1 cellular context compared by ENCODE assay signal in the genomic region with DNA sequence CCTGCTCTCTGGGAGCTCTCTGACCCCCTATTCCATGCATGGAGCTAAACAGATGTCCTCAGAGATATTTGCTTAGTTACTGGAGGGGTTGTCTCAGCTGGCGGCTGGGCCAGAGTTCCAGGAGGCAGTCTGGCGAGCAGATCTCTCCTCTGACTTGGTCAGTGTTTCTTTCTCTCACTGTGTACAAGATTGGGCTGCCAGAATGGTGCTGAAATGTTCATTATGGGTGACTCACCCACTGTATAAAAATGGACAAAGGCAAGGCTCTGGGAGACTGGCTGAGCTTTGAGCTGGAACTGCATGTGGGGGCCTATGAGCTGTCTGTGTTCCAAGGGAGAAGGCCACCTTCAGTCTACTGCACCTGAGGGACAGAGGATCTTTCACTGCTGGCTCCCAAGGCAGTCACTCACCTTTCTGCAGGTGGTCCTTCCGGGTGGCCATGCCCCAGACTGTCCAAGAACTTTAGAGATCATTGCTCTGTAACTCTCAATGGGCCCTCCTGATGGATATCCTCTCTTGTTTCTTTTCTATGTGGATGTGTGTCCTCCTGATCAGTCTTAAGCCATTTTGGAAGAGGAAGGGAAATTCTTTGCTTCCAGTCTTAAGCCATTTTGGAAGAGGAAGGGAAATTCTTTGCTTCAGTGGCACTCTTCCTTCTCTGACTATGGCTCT.
TF ChIP-seq lines count a peak whose summit lies in the region.

No MANE protein-coding gene starts in this region.

TF ChIP-seq in IMR-90, 13 proteins besides CTCF, POLR2A, EP300 and RAD21:
- no peak for TF ChIP-seq MXI1 (IDR thresholded peaks at IDR 0.05; ENCODE audit: borderline replicate concordance, low read depth, low read length)
- TF ChIP-seq MAFK (IDR thresholded peaks at IDR 0.05; ENCODE audit: low read depth, low read length), result no peak
- TF ChIP-seq SMC3 (IDR thresholded peaks at IDR 0.05; ENCODE audit: low read depth, low read length), result no peak
- TF ChIP-seq CHD1 (IDR thresholded peaks at IDR 0.05; ENCODE audit: low read depth, low read length), result no peak
- no peak for TF ChIP-seq BHLHE40 (IDR thresholded peaks at IDR 0.05; ENCODE audit: low read depth, low read length)
- no peak for TF ChIP-seq RFX5 (IDR thresholded peaks at IDR 0.05; ENCODE audit: low read depth, low read length)
- TF ChIP-seq NFE2L2 (IDR thresholded peaks at IDR 0.05; ENCODE audit: low read depth, low read length), result no peak
- TF ChIP-seq FOS (IDR thresholded peaks at IDR 0.05; ENCODE audit: low read depth, low read length), result no peak
- TF ChIP-seq, protein P1, sequence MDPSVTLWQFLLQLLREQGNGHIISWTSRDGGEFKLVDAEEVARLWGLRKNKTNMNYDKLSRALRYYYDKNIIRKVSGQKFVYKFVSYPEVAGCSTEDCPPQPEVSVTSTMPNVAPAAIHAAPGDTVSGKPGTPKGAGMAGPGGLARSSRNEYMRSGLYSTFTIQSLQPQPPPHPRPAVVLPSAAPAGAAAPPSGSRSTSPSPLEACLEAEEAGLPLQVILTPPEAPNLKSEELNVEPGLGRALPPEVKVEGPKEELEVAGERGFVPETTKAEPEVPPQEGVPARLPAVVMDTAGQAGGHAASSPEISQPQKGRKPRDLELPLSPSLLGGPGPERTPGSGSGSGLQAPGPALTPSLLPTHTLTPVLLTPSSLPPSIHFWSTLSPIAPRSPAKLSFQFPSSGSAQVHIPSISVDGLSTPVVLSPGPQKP (IDR thresholded peaks at IDR 0.05; ENCODE audit: borderline replicate concordance, low read depth, low read length), result no peak
- TF ChIP-seq RCOR1 (IDR thresholded peaks at IDR 0.05; ENCODE audit: insufficient replicate concordance, low read length), result no peak
- TF ChIP-seq, protein P2, sequence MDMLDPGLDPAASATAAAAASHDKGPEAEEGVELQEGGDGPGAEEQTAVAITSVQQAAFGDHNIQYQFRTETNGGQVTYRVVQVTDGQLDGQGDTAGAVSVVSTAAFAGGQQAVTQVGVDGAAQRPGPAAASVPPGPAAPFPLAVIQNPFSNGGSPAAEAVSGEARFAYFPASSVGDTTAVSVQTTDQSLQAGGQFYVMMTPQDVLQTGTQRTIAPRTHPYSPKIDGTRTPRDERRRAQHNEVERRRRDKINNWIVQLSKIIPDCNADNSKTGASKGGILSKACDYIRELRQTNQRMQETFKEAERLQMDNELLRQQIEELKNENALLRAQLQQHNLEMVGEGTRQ (IDR thresholded peaks at IDR 0.05; ENCODE audit: low read depth, low read length), result no peak
- no peak for TF ChIP-seq CEBPB (IDR thresholded peaks at IDR 0.05; ENCODE audit: low read depth, low read length)
- TF ChIP-seq MAZ (IDR thresholded peaks at IDR 0.05; ENCODE audit: borderline replicate concordance, low read depth, low read length), result no peak
